ENCODE assay signal across 8 cellular contexts in the genomic region with DNA sequence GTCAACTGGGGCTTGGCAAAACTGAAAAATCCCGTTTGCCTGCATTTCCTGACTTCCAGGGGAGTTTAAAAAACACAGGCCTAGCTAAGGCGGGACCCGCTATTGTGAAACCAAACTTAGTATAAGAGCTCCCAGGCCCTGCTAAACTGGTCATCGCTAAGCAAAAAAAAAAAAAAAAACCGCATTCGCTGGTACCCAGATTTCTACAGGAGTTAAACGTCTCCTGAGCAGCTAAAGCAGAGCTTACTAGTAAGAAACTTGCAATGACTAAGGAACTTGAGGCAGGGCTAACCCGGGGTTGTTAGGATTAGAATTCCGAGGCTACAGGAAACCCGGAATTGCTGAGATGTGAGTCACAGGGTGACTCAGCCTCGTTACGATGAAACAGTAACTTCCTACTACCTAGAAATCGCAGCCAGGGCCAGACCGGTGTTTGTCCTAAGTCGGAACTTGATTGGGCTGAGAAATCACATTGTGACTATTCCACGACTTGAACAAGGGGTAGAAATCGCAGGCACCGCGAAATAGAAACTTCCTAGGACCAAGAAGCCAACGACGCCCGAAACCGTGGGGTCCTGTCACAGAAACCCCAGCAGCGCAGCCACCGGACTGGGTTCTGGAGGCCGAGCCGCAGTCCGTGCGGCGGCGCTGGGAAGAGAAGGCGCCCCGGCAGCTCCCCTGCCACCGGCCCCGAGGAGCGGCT.
A peak's percentile ranks its signal among the peaks of the same experiment; 100 is the strongest.
DNase-seq lines count a peak whose midpoint lies in the region; ATAC-seq, FAIRE-seq and TF ChIP-seq lines count a peak whose summit lies in the region.

No MANE protein-coding gene starts in this region.

- TF ChIP-seq POLR2A in GM12892 (IDR thresholded peaks at IDR 0.05; ENCODE audit: low read depth, low read length) = no peak; the same call in 1 of the 2 replicates

- peaks cover 0 to 10% (median 3%) of the 10 kb centered on the region in 4 donors for H3K4me1 ChIP-seq in liver (ENCODE audit: control insufficient read depth in 4 of 4, insufficient read depth in 4 of 4, low read length in 3 of 4)

- H3K36me3 ChIP-seq in liver (ENCODE audit: control insufficient read depth in 4 of 4, insufficient read depth in 3 of 4, low read depth in 1 of 4, low read length in 3 of 4) = no peaks in the 10 kb centered on the region

- no peak for FAIRE-seq in GM12892 (lab: Jason Lieb, UNC)

- peak overlapping the region; percentile 31 to 75 for H3K9ac ChIP-seq in liver (ENCODE audit: low read depth in 1 of 2, low read length in 2 of 2)

- H3K4me3 ChIP-seq in liver (ENCODE audit: low read depth in 1 of 3, low read length in 3 of 3) = peak overlapping the region in 1 of 3 donors; percentile 43

- TF ChIP-seq CTCF in liver (IDR thresholded peaks at IDR 0.05; ENCODE audit: low read depth, low read length, missing input control) = no peak

- H3K27me3 ChIP-seq in liver (ENCODE audit: control insufficient read depth in 4 of 4, insufficient read depth in 4 of 4, low read length in 3 of 4) = peaks cover 3 to 19% (median 6%) of the 10 kb centered on the region in 4 donors

- ATAC-seq in HG02588 (IDR thresholded peaks at IDR 0.05; ENCODE audit: unreplicated experiment) = peak; percentile 38

- WGBS in liver = 5% methylated on average over 36 of the region's 36 CpGs

- peak overlapping the region; percentile 84 to 90 for H3K27ac ChIP-seq in liver (ENCODE audit: low read depth in 1 of 2, low read length in 2 of 2)

- H3K9me3 ChIP-seq in liver (ENCODE audit: control insufficient read depth in 4 of 4, low read length in 3 of 4) = peaks cover 0 to 26% (median 2%) of the 10 kb centered on the region in 4 donors

- peak; percentile 27 for DNase-seq in GM12892 (ENCODE audit: insufficient read length)
- peak; percentile 23 for DNase-seq in NCI-H1105 treated with DMSO at 0.1 percent for 48 hours (lab: John Stamatoyannopoulos, UW)
- peak; percentile 23 to 36 (median 28) for DNase-seq in activated CD4-positive, CD25-positive, alpha-beta regulatory T cell (lab: John Stamatoyannopoulos, UW)
- DNase-seq in cerebellar cortex (ENCODE audit: low spot score) = peak; percentile 12
- peak; percentile 44 to 49 for DNase-seq in stimulated activated CD8-positive, alpha-beta memory T cell treated with anti-CD3 and anti-CD28 coated beads, Interleukin-2, amount 100 ng/mL, for 1 hour (ENCODE audit: low read depth in 2 of 2)
- DNase-seq in ecto neural progenitor cell (ENCODE audit: low spot score) = no peak

- TF ChIP-seq RAD21 in liver (IDR thresholded peaks at IDR 0.05) = no peak

TF ChIP-seq in liver, 16 proteins besides CTCF, POLR2A, EP300 and RAD21:
- TF ChIP-seq REST (IDR thresholded peaks at IDR 0.05) (no peak), JUND (IDR thresholded peaks at IDR 0.05) (peak; percentile 84 to 86), EGR1 (IDR thresholded peaks at IDR 0.05; ENCODE audit: low read depth in 2 of 2) (no peak), GABPA (IDR thresholded peaks at IDR 0.05 in 1 of 2, conservative IDR thresholded peaks at IDR 0.05 in 1 of 2) (no peak)
